In the genomic region with DNA sequence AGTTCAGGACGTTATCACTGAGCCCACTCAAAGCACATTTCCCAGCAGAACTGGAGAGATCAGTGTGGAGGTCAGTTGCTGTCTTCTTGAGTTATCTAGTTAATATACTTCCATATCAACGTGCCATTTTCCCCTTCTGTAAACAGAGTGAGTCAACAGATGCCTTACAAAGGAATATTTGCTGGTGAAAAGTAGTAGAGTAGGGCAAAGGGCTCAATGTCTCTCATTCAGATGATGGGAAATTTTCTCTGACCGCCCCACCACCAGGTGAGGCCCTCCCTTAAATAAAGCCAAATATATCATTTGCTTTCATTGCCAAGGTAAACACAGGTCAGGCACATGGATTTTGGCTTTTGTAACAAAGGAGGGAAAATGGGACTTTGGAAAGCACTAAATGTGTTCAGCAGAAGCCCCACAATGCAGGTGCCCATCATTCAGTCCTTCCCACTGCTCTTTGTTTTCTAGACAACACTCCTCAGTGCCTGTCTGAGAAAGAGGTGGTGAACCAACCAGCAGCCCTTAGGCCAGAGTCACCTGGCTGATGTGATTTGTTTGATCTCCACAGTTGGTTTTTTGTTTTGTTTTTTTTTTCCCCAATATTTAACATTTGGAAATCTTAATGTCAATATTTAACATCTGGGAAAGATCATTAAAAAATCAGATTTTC, we compare ENCODE assay signal across 14 cellular contexts. TPM values are rescaled to one million over a fixed set of nuclear protein-coding genes. Genes with fewer than 3 reads are reported as not detected.
DNase-seq lines count a peak whose midpoint lies in the region; ATAC-seq, FAIRE-seq and TF ChIP-seq lines count a peak whose summit lies in the region.
"Had no signal": no experiment of that assay in that cellular context is flagged by ENCODE, and none has a peak within 500 bp of the region (broad histone marks: within the 10 kb centered on the region; RNA-seq: fewer than 3 reads in every experiment).

No MANE protein-coding gene starts in this region.

- H3K4me3 Mint-ChIP-seq in activated CD4-positive, alpha-beta memory T cell treated with anti-CD3 and anti-CD28 coated beads, Interleukin-2, amount 10 ng/mL, durations not matched to agents 7 days and 5 days = no peak overlapping the region
- H3K4me3 Mint-ChIP-seq: stimulated activated memory B cell treated with anti-CD40 and anti-IgM and Interleukin-4, amounts not matched to agents 10 μg/mL and 1 μg/mL and 100 μg/mL, for 72 hours had no signal

- no peaks in the 10 kb centered on the region for H3K27me3 ChIP-seq in RWPE2 (ENCODE audit: insufficient read depth, poor library complexity, severe bottlenecking)

- POLR2A ChIA-PET in activated CD4-positive, alpha-beta memory T cell treated with anti-CD3 and anti-CD28 coated beads, Interleukin-2, amount 10 ng/mL, durations not matched to agents 7 days and 5 days (lab: Charles Lee) = no interaction called here

- TF ChIP-seq POLR2A in GM12892 (IDR thresholded peaks at IDR 0.05; ENCODE audit: low read depth, low read length) = no peak

- intact Hi-C loops in mucosa of descending colon (cut with DNase I, micrococcal nuclease) = loop anchor here in 1 of 2 donors (10.0 kb wide), 1 partner anchor 116 kb away; a partner anchor contains a TSS

- FAIRE-seq in GM12892 (lab: Jason Lieb, UNC) (no peak), urothelium cell line (lab: Jason Lieb, UNC) (no peak)

- H3K9me3 ChIP-seq in RWPE2 (ENCODE audit: severe bottlenecking) (no peaks in the 10 kb centered on the region), mucosa of descending colon (no peaks in the 10 kb centered on the region)

- H3K27me3 Mint-ChIP-seq in activated CD4-positive, alpha-beta memory T cell treated with anti-CD3 and anti-CD28 coated beads, Interleukin-2, amount 10 ng/mL, durations not matched to agents 7 days and 5 days = no peaks in the 10 kb centered on the region
- H3K27me3 Mint-ChIP-seq: stimulated activated memory B cell treated with anti-CD40 and anti-IgM and Interleukin-4, amounts not matched to agents 10 μg/mL and 1 μg/mL and 100 μg/mL, for 72 hours had no signal

- H3K4me3 ChIP-seq in RWPE2 (ENCODE audit: severe bottlenecking) (no peak overlapping the region), mucosa of descending colon (no peak overlapping the region)
- H3K4me3 ChIP-seq: coronary artery had no signal

- H3K4me1 ChIP-seq in RWPE2 (ENCODE audit: insufficient read depth, poor library complexity, severe bottlenecking) (no peaks in the 10 kb centered on the region), mucosa of descending colon (ENCODE audit: low read depth) (peaks cover 21% of the 10 kb centered on the region)

- no peaks in the 10 kb centered on the region for H3K4me1 Mint-ChIP-seq in activated CD4-positive, alpha-beta memory T cell treated with anti-CD3 and anti-CD28 coated beads, Interleukin-2, amount 10 ng/mL, durations not matched to agents 7 days and 5 days
- H3K4me1 Mint-ChIP-seq: stimulated activated memory B cell treated with anti-CD40 and anti-IgM and Interleukin-4, amounts not matched to agents 10 μg/mL and 1 μg/mL and 100 μg/mL, for 72 hours had no signal

- ATAC-seq in RWPE2 (ENCODE audit: low read depth) (0 out of 3 replicates have a peak, but pooled peaks have one; percentile 35), mucosa of descending colon (peak; percentile 91)
- ATAC-seq: stimulated activated memory B cell treated with anti-CD40 and anti-IgM and Interleukin-4, amounts not matched to agents 10 μg/mL and 1 μg/mL and 100 μg/mL, for 72 hours had no signal

- no peak overlapping the region for H3K27ac Mint-ChIP-seq in activated CD4-positive, alpha-beta memory T cell treated with anti-CD3 and anti-CD28 coated beads, Interleukin-2, amount 10 ng/mL, durations not matched to agents 7 days and 5 days
- H3K27ac Mint-ChIP-seq: stimulated activated memory B cell treated with anti-CD40 and anti-IgM and Interleukin-4, amounts not matched to agents 10 μg/mL and 1 μg/mL and 100 μg/mL, for 72 hours had no signal

- CTCF ChIA-PET in activated CD4-positive, alpha-beta memory T cell treated with anti-CD3 and anti-CD28 coated beads, Interleukin-2, amount 10 ng/mL, durations not matched to agents 7 days and 5 days (lab: Charles Lee) = no interaction called here

- no peaks in the 10 kb centered on the region for H3K9me3 Mint-ChIP-seq in activated CD4-positive, alpha-beta memory T cell treated with anti-CD3 and anti-CD28 coated beads, Interleukin-2, amount 10 ng/mL, durations not matched to agents 7 days and 5 days
- H3K9me3 Mint-ChIP-seq: stimulated activated memory B cell treated with anti-CD40 and anti-IgM and Interleukin-4, amounts not matched to agents 10 μg/mL and 1 μg/mL and 100 μg/mL, for 72 hours had no signal

- TF ChIP-seq CTCF in RWPE2 (IDR thresholded peaks at IDR 0.05; ENCODE audit: poor library complexity, severe bottlenecking) (no peak), mucosa of descending colon (IDR thresholded peaks at IDR 0.05) (no peak)

- H3K36me3 Mint-ChIP-seq in activated CD4-positive, alpha-beta memory T cell treated with anti-CD3 and anti-CD28 coated beads, Interleukin-2, amount 10 ng/mL, durations not matched to agents 7 days and 5 days (ENCODE audit: low read depth) = no peaks in the 10 kb centered on the region
- H3K36me3 Mint-ChIP-seq: stimulated activated memory B cell treated with anti-CD40 and anti-IgM and Interleukin-4, amounts not matched to agents 10 μg/mL and 1 μg/mL and 100 μg/mL, for 72 hours had no signal

- DNase-seq in DMS53 treated with DMSO at 0.1 percent for 48 hours (lab: John Stamatoyannopoulos, UW; ENCODE audit: unreplicated experiment) = peak; percentile 64
- DNase-seq in NCI-H146 treated with DMSO at 0.1 percent for 48 hours (lab: John Stamatoyannopoulos, UW; ENCODE audit: unreplicated experiment) = peak; percentile 96
- DNase-seq in RWPE2 (ENCODE audit: low spot score) = no peak
- peak in 1 of 3 donors; percentile 47 for DNase-seq in mucosa of descending colon
- no peak for DNase-seq in GM12892 (ENCODE audit: insufficient read length)
- no peak for DNase-seq in urothelium cell line (ENCODE audit: low spot score)
- no peak for DNase-seq in activated CD4-positive, alpha-beta memory T cell treated with anti-CD3 and anti-CD28 coated beads, Interleukin-2, amount 10 ng/mL, durations not matched to agents 7 days and 5 days
- no peak for DNase-seq in KG1 (lab: John Stamatoyannopoulos, UW)
- DNase-seq: aorta, OCI-M1, WERI-Rb-1 had no signal

- no peak overlapping the region for H3K27ac ChIP-seq in RWPE2 (ENCODE audit: poor library complexity, severe bottlenecking)
- H3K27ac ChIP-seq: coronary artery, KMS-11, WERI-Rb-1 had no signal

- no peaks in the 10 kb centered on the region for H3K36me3 ChIP-seq in RWPE2 (ENCODE audit: low read depth)
- H3K36me3 ChIP-seq in mucosa of descending colon (ENCODE audit: low read depth) = no peaks in the 10 kb centered on the region
- H3K36me3 ChIP-seq: WERI-Rb-1 had no signal

RNA-seq across cellular contexts. Expression of a gene that starts 40.5 kb away (rescaled TPM):
- total RNA-seq in mucosa of descending colon = 10 to 100 TPM in 2 of 3 donors, 1 to 10 TPM in 1; 6.8 to 35.9 (median 21.0) TPM
- not detected for polyA plus RNA-seq in GM12892 (2012; ENCODE audit: missing spikeins)
- under 1 TPM in 1 of 2 experiments, not detected in 1; 0.28 TPM for total RNA-seq in activated CD4-positive, alpha-beta memory T cell treated with anti-CD3 and anti-CD28 coated beads, Interleukin-2, amount 10 ng/mL, durations not matched to agents 7 days and 5 days

Comparison
In these comparisons a context has a peak if more than half of its experiments do, and no peak if none do; other contexts are left out.
1. DNase-seq: peak in DMS53 treated with DMSO at 0.1 percent for 48 hours (single experiment) and NCI-H146 treated with DMSO at 0.1 percent for 48 hours (single experiment); none in RWPE2 (single experiment), GM12892 (single experiment), urothelium cell line (single experiment), activated CD4-positive, alpha-beta memory T cell treated with anti-CD3 and anti-CD28 coated beads, Interleukin-2, amount 10 ng/mL, durations not matched to agents 7 days and 5 days (single experiment) and KG1 (single experiment).
2. RNA of a gene that starts 40.5 kb away (total RNA-seq): 6.8 to 35.9 TPM in mucosa of descending colon; 0.28 TPM in activated CD4-positive, alpha-beta memory T cell treated with anti-CD3 and anti-CD28 coated beads, Interleukin-2, amount 10 ng/mL, durations not matched to agents 7 days and 5 days; every median in the first group is over 4 times any median in the second.